8 cellular contexts compared by ENCODE assay signal in genomic region chr3:195960164-195960563, GRCh38. TPM values are rescaled to one million over a fixed set of nuclear protein-coding genes. Genes with fewer than 3 reads are reported as not detected.
DNase-seq lines count a peak whose midpoint lies in the region; ATAC-seq and TF ChIP-seq lines count a peak whose summit lies in the region.
"Not testable (repeated sequence)": the region's sequence is repeated elsewhere in the genome, so short reads cannot be mapped to it uniquely, and the experiment has no call there.

No MANE protein-coding gene starts in this region.

- not testable (repeated sequence) for H3K4me1 ChIP-seq in IMR-90 (ENCODE audit: control insufficient read depth, insufficient read depth, low read length); right cardiac atrium (ENCODE audit: control insufficient read depth, insufficient read depth, low read length); aorta (ENCODE audit: control insufficient read depth in 1 of 2, insufficient read depth in 2 of 2, low read length in 2 of 2)
- H3K4me1 ChIP-seq in heart left ventricle, result peaks cover 0 to 12% (median 2%) of the 10 kb centered on the region in 12 donors
- H3K4me1 ChIP-seq in sigmoid colon, result peaks cover 0 to 28% (median 12%) of the 10 kb centered on the region in 4 donors

- peaks cover 35% of the 10 kb centered on the region for H3K36me3 Mint-ChIP-seq in activated CD8-positive, alpha-beta memory T cell treated with anti-CD3 and anti-CD28 coated beads, Interleukin-2, amount 10 ng/mL, durations not matched to agents 7 days and 5 days
- peaks cover 26% of the 10 kb centered on the region for H3K36me3 Mint-ChIP-seq in activated naive CD8-positive, alpha-beta T cell treated with anti-CD3 and anti-CD28 coated beads, Interleukin-2, amount 10 ng/mL, durations not matched to agents 7 days and 5 days
- H3K36me3 Mint-ChIP-seq in osteocyte (ENCODE audit: unreplicated experiment), result peaks cover 20% of the 10 kb centered on the region

- not testable (repeated sequence) for H3K9me1 ChIP-seq in IMR-90 (ENCODE audit: insufficient read depth, low read length)

- H3K4me3 ChIP-seq in IMR-90 (ENCODE audit: insufficient read depth, low read depth, low read length); heart left ventricle; right cardiac atrium (ENCODE audit: low read length); sigmoid colon; aorta (ENCODE audit: low read length in 2 of 2): not testable (repeated sequence)

- ATAC-seq in IMR-90 (ENCODE audit: low read depth), result peak; percentile 46
- ATAC-seq in activated CD8-positive, alpha-beta memory T cell treated with anti-CD3 and anti-CD28 coated beads, Interleukin-2, amount 10 ng/mL, durations not matched to agents 7 days and 5 days; activated naive CD8-positive, alpha-beta T cell treated with anti-CD3 and anti-CD28 coated beads, Interleukin-2, amount 10 ng/mL, durations not matched to agents 7 days and 5 days (ENCODE audit: low read depth): not testable (repeated sequence)
- peak; percentile 7 to 32 (median 24) for ATAC-seq in heart left ventricle
- peak; percentile 17 to 23 for ATAC-seq in right cardiac atrium
- peak; percentile 8 for ATAC-seq in aorta (ENCODE audit: low FRiP score)

- not testable (repeated sequence) for TF ChIP-seq CTCF in IMR-90 (conservative IDR thresholded peaks at IDR 0.05; ENCODE audit: low read depth, low read length); heart left ventricle (IDR thresholded peaks at IDR 0.05); osteocyte (IDR thresholded peaks at IDR 0.05); sigmoid colon (IDR thresholded peaks at IDR 0.05)

- not testable (repeated sequence) for H3K9me3 ChIP-seq in IMR-90 (ENCODE audit: control insufficient read depth, insufficient read depth, low read length); heart left ventricle; right cardiac atrium (ENCODE audit: control insufficient read depth, low read length); sigmoid colon; aorta (ENCODE audit: control insufficient read depth, low read length)

- H3K36me3 ChIP-seq in IMR-90 (ENCODE audit: control insufficient read depth, insufficient read depth, low read length) (peaks cover 15% of the 10 kb centered on the region), heart left ventricle (peaks cover 0 to 52% (median 32%) of the 10 kb centered on the region in 9 donors), sigmoid colon (peaks cover 0 to 32% (median 13%) of the 10 kb centered on the region in 4 donors)
- not testable (repeated sequence) for H3K36me3 ChIP-seq in aorta (ENCODE audit: control insufficient read depth in 1 of 2, insufficient read depth in 2 of 2, low read length in 1 of 2)

- H3K9ac ChIP-seq in IMR-90 (ENCODE audit: low read depth, low read length), result not testable (repeated sequence)

- H3K9me3 Mint-ChIP-seq in activated CD8-positive, alpha-beta memory T cell treated with anti-CD3 and anti-CD28 coated beads, Interleukin-2, amount 10 ng/mL, durations not matched to agents 7 days and 5 days (ENCODE audit: low read depth); activated naive CD8-positive, alpha-beta T cell treated with anti-CD3 and anti-CD28 coated beads, Interleukin-2, amount 10 ng/mL, durations not matched to agents 7 days and 5 days; osteocyte (ENCODE audit: unreplicated experiment): not testable (repeated sequence)

- H2BK15ac ChIP-seq in IMR-90 (ENCODE audit: low read depth, low read length), result not testable (repeated sequence)

- POLR2A ChIA-PET in IMR-90 (lab: Charles Lee; ENCODE audit: unreplicated experiment); activated naive CD8-positive, alpha-beta T cell treated with anti-CD3 and anti-CD28 coated beads, Interleukin-2, amount 10 ng/mL, durations not matched to agents 7 days and 5 days (lab: Charles Lee): not testable (repeated sequence)

- H3K27ac ChIP-seq in IMR-90 (ENCODE audit: insufficient read depth, low read length); right cardiac atrium (ENCODE audit: low read length); aorta (ENCODE audit: low read depth in 1 of 2, low read length in 2 of 2): not testable (repeated sequence)
- H3K27ac ChIP-seq in heart left ventricle, result peak overlapping the region in 1 of 12 donors; percentile 53
- H3K27ac ChIP-seq in sigmoid colon, result peak overlapping the region in 3 of 4 donors; percentile 75 to 78 (median 77)

- H2BK20ac ChIP-seq in IMR-90 (ENCODE audit: low read depth, low read length), result not testable (repeated sequence)

- BruUV-seq in IMR-90 (replicated peaks; lab: Mats Ljungman, UMichigan), result not testable (repeated sequence)

- H2AK9ac ChIP-seq in IMR-90 (replicated peaks; ENCODE audit: low read depth, low read length, poor library complexity), result not testable (repeated sequence)

- H3K27me3 ChIP-seq in IMR-90 (ENCODE audit: control insufficient read depth, insufficient read depth, low read length); heart left ventricle; right cardiac atrium (ENCODE audit: control insufficient read depth, insufficient read depth); sigmoid colon; aorta (ENCODE audit: control insufficient read depth in 1 of 2, insufficient read depth in 2 of 2, low read length in 1 of 2): not testable (repeated sequence)

- not testable (repeated sequence) for H3K4ac ChIP-seq in IMR-90 (ENCODE audit: low read depth, low read length)

- H3K14ac ChIP-seq in IMR-90 (replicated peaks; ENCODE audit: low read depth, low read length), result not testable (repeated sequence)

- H2BK5ac ChIP-seq in IMR-90 (ENCODE audit: low read depth, low read length, poor library complexity, severe bottlenecking), result not testable (repeated sequence)

- H3K4me1 Mint-ChIP-seq in activated CD8-positive, alpha-beta memory T cell treated with anti-CD3 and anti-CD28 coated beads, Interleukin-2, amount 10 ng/mL, durations not matched to agents 7 days and 5 days, result peaks cover 22% of the 10 kb centered on the region
- H3K4me1 Mint-ChIP-seq in activated naive CD8-positive, alpha-beta T cell treated with anti-CD3 and anti-CD28 coated beads, Interleukin-2, amount 10 ng/mL, durations not matched to agents 7 days and 5 days, result not testable (repeated sequence)
- H3K4me1 Mint-ChIP-seq in osteocyte (ENCODE audit: unreplicated experiment), result peaks cover 10% of the 10 kb centered on the region

- not testable (repeated sequence) for H4K20me1 ChIP-seq in IMR-90 (ENCODE audit: insufficient read depth, low read length)

- not testable (repeated sequence) for H3K4me2 ChIP-seq in IMR-90 (ENCODE audit: low read depth, low read length)

- not testable (repeated sequence) for TF ChIP-seq EP300 in sigmoid colon (IDR thresholded peaks at IDR 0.05)

- H2AFZ ChIP-seq in IMR-90 (replicated peaks; ENCODE audit: low read length, poor library complexity), result not testable (repeated sequence)

- peak overlapping the region; percentile 31 for H3K27ac Mint-ChIP-seq in activated CD8-positive, alpha-beta memory T cell treated with anti-CD3 and anti-CD28 coated beads, Interleukin-2, amount 10 ng/mL, durations not matched to agents 7 days and 5 days
- H3K27ac Mint-ChIP-seq in activated naive CD8-positive, alpha-beta T cell treated with anti-CD3 and anti-CD28 coated beads, Interleukin-2, amount 10 ng/mL, durations not matched to agents 7 days and 5 days, result peak overlapping the region; percentile 17
- H3K27ac Mint-ChIP-seq in osteocyte (ENCODE audit: unreplicated experiment), result peak overlapping the region; percentile 23

- dilution Hi-C loops in IMR-90 (cut with HindIII; ENCODE audit: low sequenced_read_pairs, unreplicated experiment), result not testable (repeated sequence)

- not testable (repeated sequence) for H3K56ac ChIP-seq in IMR-90 (ENCODE audit: extremely low read depth, insufficient read depth, low read length)

- H3K27me3 Mint-ChIP-seq in activated CD8-positive, alpha-beta memory T cell treated with anti-CD3 and anti-CD28 coated beads, Interleukin-2, amount 10 ng/mL, durations not matched to agents 7 days and 5 days; activated naive CD8-positive, alpha-beta T cell treated with anti-CD3 and anti-CD28 coated beads, Interleukin-2, amount 10 ng/mL, durations not matched to agents 7 days and 5 days; osteocyte (ENCODE audit: unreplicated experiment): not testable (repeated sequence)

- H4K5ac ChIP-seq in IMR-90 (ENCODE audit: low read depth, low read length), result not testable (repeated sequence)

- intact Hi-C loops in IMR-90 (cut with micrococcal nuclease), result loop anchor here (10.0 kb wide), 1 partner anchor 275 kb away; no protein-coding TSS in a partner anchor
- intact Hi-C loops in heart left ventricle (cut with DNase I); right cardiac atrium (cut with DNase I); sigmoid colon (cut with DNase I); aorta (cut with DNase I): not testable (repeated sequence)

- no CpG with 5 or more reads among the region's 2 CpGs for WGBS in IMR-90 (ENCODE audit: extremely low coverage in 2 of 2, insufficient read length in 1 of 2), 2 experiments
- 86 to 95% (median 94%) methylated on average over 1 to 2 of the region's 2 CpGs for WGBS in heart left ventricle, 4 donors
- WGBS in right cardiac atrium, result 93% methylated on average over 2 of the region's 2 CpGs
- 93 to 96% methylated on average over 2 of the region's 2 CpGs for WGBS in sigmoid colon, 2 donors
- 76 to 81% methylated on average over 2 of the region's 2 CpGs for WGBS in aorta, 2 donors

- not testable (repeated sequence) for H4K91ac ChIP-seq in IMR-90 (ENCODE audit: insufficient read depth, low read depth, low read length)

- not testable (repeated sequence) for DNase-seq in IMR-90; activated CD8-positive, alpha-beta memory T cell treated with anti-CD3 and anti-CD28 coated beads, Interleukin-2, amount 10 ng/mL, durations not matched to agents 7 days and 5 days; activated naive CD8-positive, alpha-beta T cell treated with anti-CD3 and anti-CD28 coated beads, Interleukin-2, amount 10 ng/mL, durations not matched to agents 7 days and 5 days; heart left ventricle; right cardiac atrium; sigmoid colon; aorta
- peak; percentile 59 for DNase-seq in osteocyte (ENCODE audit: extremely low spot score, unreplicated experiment)

- not testable (repeated sequence) for H3K4me3 Mint-ChIP-seq in activated CD8-positive, alpha-beta memory T cell treated with anti-CD3 and anti-CD28 coated beads, Interleukin-2, amount 10 ng/mL, durations not matched to agents 7 days and 5 days; activated naive CD8-positive, alpha-beta T cell treated with anti-CD3 and anti-CD28 coated beads, Interleukin-2, amount 10 ng/mL, durations not matched to agents 7 days and 5 days; osteocyte (ENCODE audit: unreplicated experiment)

- TF ChIP-seq POLR2A in IMR-90 (IDR thresholded peaks at IDR 0.05; ENCODE audit: low read depth, low read length); heart left ventricle (IDR thresholded peaks at IDR 0.05); sigmoid colon (IDR thresholded peaks at IDR 0.05): not testable (repeated sequence)

- CTCF ChIA-PET in IMR-90 (lab: Yijun Ruan, JAX); activated CD8-positive, alpha-beta memory T cell treated with anti-CD3 and anti-CD28 coated beads, Interleukin-2, amount 10 ng/mL, durations not matched to agents 7 days and 5 days (lab: Charles Lee): not testable (repeated sequence)

- not testable (repeated sequence) for H3K79me1 ChIP-seq in IMR-90 (ENCODE audit: low read depth in 1 of 2, low read length in 2 of 2)

- not testable (repeated sequence) for TF ChIP-seq RAD21 in IMR-90 (IDR thresholded peaks at IDR 0.05; ENCODE audit: low read length)

- not testable (repeated sequence) for H3K18ac ChIP-seq in IMR-90 (ENCODE audit: low read depth, low read length)

- not testable (repeated sequence) for H2AK5ac ChIP-seq in IMR-90 (ENCODE audit: low read depth, low read length)

- in situ Hi-C loops in IMR-90 (cut with MboI; ENCODE audit: low sequenced_read_pairs), result loop anchor here (25.0 kb wide), 1 partner anchor 273 kb away; no protein-coding TSS in a partner anchor

- not testable (repeated sequence) for H4K8ac ChIP-seq in IMR-90 (ENCODE audit: low read depth in 2 of 2, low read length in 2 of 2)

- not testable (repeated sequence) for H3K23ac ChIP-seq in IMR-90 (ENCODE audit: low read depth, low read length)

- not testable (repeated sequence) for H2BK120ac ChIP-seq in IMR-90 (ENCODE audit: low read depth, low read length)

RNA-seq across cellular contexts. Expression of gene TNK2, which starts 51.8 kb away (rescaled TPM):
- 2.2 TPM in 2 replicates for total RNA-seq in IMR-90 (2012; rRNA removed)
- 13.4 and 13.8 TPM in 2 replicates for polyA plus RNA-seq in IMR-90 (2012; rRNA removed)
- polyA plus RNA-seq in IMR-90 (2012; cell fraction: cytosol; rRNA removed), result 10.2 and 10.5 TPM in 2 replicates
- polyA plus RNA-seq in IMR-90 (2012; cell fraction: nucleus; rRNA removed; ENCODE audit: low replicate concordance), result 86.5 and 180 TPM in 2 replicates
- total RNA-seq in activated CD8-positive, alpha-beta memory T cell treated with anti-CD3 and anti-CD28 coated beads, Interleukin-2, amount 10 ng/mL, durations not matched to agents 7 days and 5 days, result 100 to 1,000 TPM; 150 to 177 TPM
- total RNA-seq in activated naive CD8-positive, alpha-beta T cell treated with anti-CD3 and anti-CD28 coated beads, Interleukin-2, amount 10 ng/mL, durations not matched to agents 7 days and 5 days, result 100 to 1,000 TPM; 136 to 166 TPM
- total RNA-seq in heart left ventricle, result 10 to 100 TPM; 13.5 to 59.7 (median 28.7) TPM
- polyA plus RNA-seq in heart left ventricle, result 10 to 100 TPM; 27.2 to 31.5 TPM
- total RNA-seq in right cardiac atrium, result 100 to 1,000 TPM in 1 of 4 donors, 10 to 100 TPM in 3; 74.7 to 162 (median 84.2) TPM
- 40.1 TPM for polyA plus RNA-seq in right cardiac atrium
- total RNA-seq in osteocyte, result 42.9 and 54.2 TPM in 2 replicates
- 10 to 100 TPM; 12.5 to 41.0 (median 18.1) TPM for total RNA-seq in sigmoid colon
- polyA plus RNA-seq in sigmoid colon, result 10 to 100 TPM in 2 of 3 donors, 1 to 10 TPM in 1; 8.4 to 44.0 (median 17.1) TPM
- 10 to 100 TPM; 51.7 to 81.3 TPM for total RNA-seq in aorta
- 100 to 1,000 TPM in 1 of 2 donors, 1 to 10 TPM in 1; 9.3 to 162 TPM for polyA plus RNA-seq in aorta
